12 cellular contexts compared by ENCODE assay signal in genomic region chr6:167119680-167120556, GRCh38. TPM values are rescaled to one million over a fixed set of nuclear protein-coding genes. Genes with fewer than 3 reads are reported as not detected.
DNase-seq lines count a peak whose midpoint lies in the region; ATAC-seq, FAIRE-seq and TF ChIP-seq lines count a peak whose summit lies in the region.
"Had no signal": no experiment of that assay in that cellular context is flagged by ENCODE, and none has a peak within 500 bp of the region (broad histone marks: within the 10 kb centered on the region; RNA-seq: fewer than 3 reads in every experiment).

No MANE protein-coding gene starts in this region.

- H3K27me3 ChIP-seq in left lung, result peaks cover 0 to 14% of the 10 kb centered on the region in 2 donors
- H3K27me3 ChIP-seq: BE2C had no signal

- H3K27ac Mint-ChIP-seq in activated T-helper 17 cell treated with anti-CD3 and anti-CD28 coated beads, Interleukin-2, amount 50 U/mL, for 72 hours, result peak overlapping the region; percentile 85
- H3K27ac Mint-ChIP-seq in stimulated activated effector memory CD8-positive, alpha-beta T cell treated with anti-CD3 and anti-CD28 coated beads, Interleukin-12 subunit alpha, Interleukin-12 subunit beta, amount 100 ng/mL, for 72 hours, result peak overlapping the region; percentile 83

- no peaks in the 10 kb centered on the region for H3K9me3 ChIP-seq in left lung
- H3K9me3 ChIP-seq: BE2C had no signal

- H3K4me1 Mint-ChIP-seq in activated T-helper 17 cell treated with anti-CD3 and anti-CD28 coated beads, Interleukin-2, amount 50 U/mL, for 72 hours, result peaks cover 74% of the 10 kb centered on the region
- peaks cover 84% of the 10 kb centered on the region for H3K4me1 Mint-ChIP-seq in stimulated activated effector memory CD8-positive, alpha-beta T cell treated with anti-CD3 and anti-CD28 coated beads, Interleukin-12 subunit alpha, Interleukin-12 subunit beta, amount 100 ng/mL, for 72 hours

- H3K27me3 Mint-ChIP-seq in activated T-helper 17 cell treated with anti-CD3 and anti-CD28 coated beads, Interleukin-2, amount 50 U/mL, for 72 hours, result no peaks in the 10 kb centered on the region

- no peak for FAIRE-seq in H54 (lab: Jason Lieb, UNC)

- no peaks in the 10 kb centered on the region for H3K9me3 Mint-ChIP-seq in activated T-helper 17 cell treated with anti-CD3 and anti-CD28 coated beads, Interleukin-2, amount 50 U/mL, for 72 hours
- no peaks in the 10 kb centered on the region for H3K9me3 Mint-ChIP-seq in stimulated activated effector memory CD8-positive, alpha-beta T cell treated with anti-CD3 and anti-CD28 coated beads, Interleukin-12 subunit alpha, Interleukin-12 subunit beta, amount 100 ng/mL, for 72 hours

- H3K36me3 Mint-ChIP-seq in activated T-helper 17 cell treated with anti-CD3 and anti-CD28 coated beads, Interleukin-2, amount 50 U/mL, for 72 hours (ENCODE audit: low read depth), result peaks cover 98% of the 10 kb centered on the region
- H3K36me3 Mint-ChIP-seq in stimulated activated effector memory CD8-positive, alpha-beta T cell treated with anti-CD3 and anti-CD28 coated beads, Interleukin-12 subunit alpha, Interleukin-12 subunit beta, amount 100 ng/mL, for 72 hours, result peaks cover 57% of the 10 kb centered on the region

- H3K36me3 ChIP-seq in left lung, result no peaks in the 10 kb centered on the region
- H3K36me3 ChIP-seq: BE2C had no signal

- H3K27ac ChIP-seq in left lung (no peak overlapping the region), RWPE1 (no peak overlapping the region)

- intact Hi-C loops in left lung (cut with DNase I), result no loop called here

- H3K4me3 ChIP-seq in Jurkat, Clone E6-1 (ENCODE audit: low read length), result no peak overlapping the region
- H3K4me3 ChIP-seq in left lung, result no peak overlapping the region

- DNase-seq in activated gamma-delta T cell treated with Interleukin-2 at 50 U/mL for 16 hours (peak; percentile 49), activated gamma-delta T cell (lab: John Stamatoyannopoulos, UW) (no peak), left lung (no peak), RWPE1 (ENCODE audit: low spot score) (no peak), H54 (ENCODE audit: insufficient read length, low spot score) (no peak)
- DNase-seq in Jurkat, Clone E6-1 (ENCODE audit: low read depth, low spot score), result peak; percentile 58
- DNase-seq in stimulated activated effector memory CD8-positive, alpha-beta T cell treated with anti-CD3 and anti-CD28 coated beads, Interleukin-12 subunit alpha, Interleukin-12 subunit beta, amount 100 ng/mL, for 72 hours (ENCODE audit: low spot score in 2 of 2), result no peak
- DNase-seq: BE2C, NCI-H2171 treated with DMSO at 0.1 percent for 48 hours had no signal

- CTCF ChIA-PET in RWPE1 (lab: Yijun Ruan, JAX), result interaction anchor here (1.6 kb wide), 1 partner anchor 74 kb away, joined by 4 read pairs; no protein-coding TSS in a partner anchor

- no peak for TF ChIP-seq POLR2A in H54 (IDR thresholded peaks at IDR 0.05; ENCODE audit: low read depth, low read length)

- peak overlapping the region; percentile 92 for H3K4me3 Mint-ChIP-seq in activated T-helper 17 cell treated with anti-CD3 and anti-CD28 coated beads, Interleukin-2, amount 50 U/mL, for 72 hours
- peak overlapping the region; percentile 87 for H3K4me3 Mint-ChIP-seq in stimulated activated effector memory CD8-positive, alpha-beta T cell treated with anti-CD3 and anti-CD28 coated beads, Interleukin-12 subunit alpha, Interleukin-12 subunit beta, amount 100 ng/mL, for 72 hours

- peak; percentile 37 for ATAC-seq in activated T-helper 17 cell treated with anti-CD3 and anti-CD28 coated beads, Interleukin-2, amount 50 U/mL, for 72 hours (replicated peaks)
- peak; percentile 47 for ATAC-seq in stimulated activated effector memory CD8-positive, alpha-beta T cell treated with anti-CD3 and anti-CD28 coated beads, Interleukin-12 subunit alpha, Interleukin-12 subunit beta, amount 100 ng/mL, for 72 hours
- ATAC-seq in left lung, result no peak

- POLR2A ChIA-PET in RWPE1 (lab: Yijun Ruan, JAX; ENCODE audit: low non-redundant PET), result no interaction called here

- TF ChIP-seq CTCF in left lung (IDR thresholded peaks at IDR 0.05), result no peak
- TF ChIP-seq CTCF in RWPE1 (conservative IDR thresholded peaks at IDR 0.05; ENCODE audit: low read depth), result no peak

- no peaks in the 10 kb centered on the region for H3K4me1 ChIP-seq in left lung
- H3K4me1 ChIP-seq: BE2C had no signal

RNA-seq across cellular contexts. Expression of gene CCR6, which starts 3.0 kb away (rescaled TPM):
- not detected for polyA plus RNA-seq in Jurkat, Clone E6-1 (2012; ENCODE audit: insufficient read depth, insufficient read length)
- 10 to 100 TPM; 31.5 to 55.7 TPM for total RNA-seq in activated T-helper 17 cell treated with anti-CD3 and anti-CD28 coated beads, Interleukin-2, amount 50 U/mL, for 72 hours
- under 1 TPM in 1 of 2 donors, not detected in 1; 0.71 TPM for total RNA-seq in left lung
- polyA plus RNA-seq: neural cell had no signal

RNA-seq across cellular contexts. Expression of gene GPR31, which starts 37.9 kb away (rescaled TPM):
- polyA plus RNA-seq in Jurkat, Clone E6-1 (2012; ENCODE audit: insufficient read depth, insufficient read length), result not detected
- not detected for total RNA-seq in activated T-helper 17 cell treated with anti-CD3 and anti-CD28 coated beads, Interleukin-2, amount 50 U/mL, for 72 hours
- total RNA-seq in left lung, result not detected
- total RNA-seq: T-helper 1 cell treated with Interleukin-12 subunit alpha and Interleukin-12 subunit beta and Interleukin-4 antibody, amounts not matched to agents 30 ng/mL and 1 ng/mL, for 36 hours had no signal
- polyA plus RNA-seq: neural cell had no signal

Comparison
In these comparisons a context has a peak if more than half of its experiments do, and no peak if none do; other contexts are left out.
1. DNase-seq: peak in activated gamma-delta T cell treated with Interleukin-2 at 50 U/mL for 16 hours (single experiment) and Jurkat, Clone E6-1 (single experiment); none in activated gamma-delta T cell (single experiment), stimulated activated effector memory CD8-positive, alpha-beta T cell treated with anti-CD3 and anti-CD28 coated beads, Interleukin-12 subunit alpha, Interleukin-12 subunit beta, amount 100 ng/mL, for 72 hours (0 of 2), left lung (0 of 2), RWPE1 (single experiment) and H54 (single experiment).
2. RNA of gene CCR6, which starts 3.0 kb away (total RNA-seq): 31.5 to 55.7 TPM in activated T-helper 17 cell treated with anti-CD3 and anti-CD28 coated beads, Interleukin-2, amount 50 U/mL, for 72 hours; 0.71 TPM in left lung; every median in the first group is over 10 times any median in the second.